8 cellular contexts compared by ENCODE assay signal in the genomic region with DNA sequence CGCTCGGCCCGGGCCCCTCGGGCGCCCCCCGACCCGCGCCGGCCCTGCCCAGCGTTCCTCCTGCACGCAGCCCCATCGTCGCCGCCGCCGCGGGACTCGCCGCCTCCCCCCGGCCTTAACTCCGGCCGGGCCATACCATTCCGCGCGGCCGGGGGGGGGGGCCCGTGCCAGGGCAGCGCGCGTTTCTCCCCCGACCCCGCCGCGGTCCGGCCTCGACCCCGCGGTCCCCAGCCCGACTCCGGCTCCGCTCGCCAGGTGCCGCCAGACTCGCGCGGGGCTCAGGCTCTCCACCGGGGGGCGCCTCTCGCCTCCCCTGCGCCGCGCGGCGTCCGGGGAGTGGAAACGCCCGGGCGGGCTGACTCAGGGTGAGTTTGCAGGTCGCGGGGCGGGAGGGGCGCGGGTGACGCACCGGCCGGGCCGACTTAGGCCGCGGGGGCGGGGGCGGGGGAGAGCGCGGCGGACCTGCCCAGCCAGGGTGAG. TPM values are rescaled to one million over a fixed set of nuclear protein-coding genes. Genes with fewer than 3 reads are reported as not detected.
DNase-seq lines count a peak whose midpoint lies in the region; ATAC-seq and TF ChIP-seq lines count a peak whose summit lies in the region.

Gene SRXN1, minus strand, starts transcription at position 91 of the 480 bp plus-strand sequence. Its CDS starts 15 bp downstream, at position 76.

- H3K4me1 Mint-ChIP-seq in activated T-helper 2 cell treated with anti-CD3 and anti-CD28 coated beads, Interferon-gamma antibody, Interleukin-2, Interleukin-4, amounts not matched to agents 10 μg/mL and 5 μg/mL and 100 μg/mL, durations not matched to agents 14 hours and 24 hours and 36 hours (ENCODE audit: low read depth): peaks cover 27% of the 10 kb centered on the region
- peaks cover 59% of the 10 kb centered on the region for H3K4me1 Mint-ChIP-seq in nephron progenitor cell
- peaks cover 33% of the 10 kb centered on the region for H3K4me1 Mint-ChIP-seq in stimulated activated naive CD8-positive, alpha-beta T cell treated with anti-CD3 and anti-CD28 coated beads, Interleukin-15, Interleukin-2, amounts not matched to agents 100 ng/mL and 50 ng/mL, for 24 hours (ENCODE audit: low read depth)

- peaks cover 33% of the 10 kb centered on the region for H3K36me3 Mint-ChIP-seq in activated T-helper 2 cell treated with anti-CD3 and anti-CD28 coated beads, Interferon-gamma antibody, Interleukin-2, Interleukin-4, amounts not matched to agents 10 μg/mL and 5 μg/mL and 100 μg/mL, durations not matched to agents 14 hours and 24 hours and 36 hours (ENCODE audit: low read depth)
- H3K36me3 Mint-ChIP-seq in nephron progenitor cell (ENCODE audit: low read depth): peaks cover 29% of the 10 kb centered on the region
- peaks cover 25% of the 10 kb centered on the region for H3K36me3 Mint-ChIP-seq in stimulated activated naive CD8-positive, alpha-beta T cell treated with anti-CD3 and anti-CD28 coated beads, Interleukin-15, Interleukin-2, amounts not matched to agents 100 ng/mL and 50 ng/mL, for 24 hours (ENCODE audit: low read depth)

- peak within 1 kb of the TSS; percentile 85 for H3K4me3 Mint-ChIP-seq in activated T-helper 2 cell treated with anti-CD3 and anti-CD28 coated beads, Interferon-gamma antibody, Interleukin-2, Interleukin-4, amounts not matched to agents 10 μg/mL and 5 μg/mL and 100 μg/mL, durations not matched to agents 14 hours and 24 hours and 36 hours (ENCODE audit: low read depth)
- peak within 1 kb of the TSS; percentile 83 for H3K4me3 Mint-ChIP-seq in nephron progenitor cell
- peak within 1 kb of the TSS; percentile 89 for H3K4me3 Mint-ChIP-seq in stimulated activated naive CD8-positive, alpha-beta T cell treated with anti-CD3 and anti-CD28 coated beads, Interleukin-15, Interleukin-2, amounts not matched to agents 100 ng/mL and 50 ng/mL, for 24 hours

- H3K4me3 ChIP-seq in fibroblast of pulmonary artery (replicated peaks; ENCODE audit: low read depth, low read length): peak within 1 kb of the TSS; percentile 93

- peaks cover 28% of the 10 kb centered on the region for H3K27me3 Mint-ChIP-seq in activated T-helper 2 cell treated with anti-CD3 and anti-CD28 coated beads, Interferon-gamma antibody, Interleukin-2, Interleukin-4, amounts not matched to agents 10 μg/mL and 5 μg/mL and 100 μg/mL, durations not matched to agents 14 hours and 24 hours and 36 hours (ENCODE audit: low read depth)
- H3K27me3 Mint-ChIP-seq in nephron progenitor cell (ENCODE audit: low read depth, poor library complexity): peaks cover 28% of the 10 kb centered on the region
- peaks cover 34% of the 10 kb centered on the region for H3K27me3 Mint-ChIP-seq in stimulated activated naive CD8-positive, alpha-beta T cell treated with anti-CD3 and anti-CD28 coated beads, Interleukin-15, Interleukin-2, amounts not matched to agents 100 ng/mL and 50 ng/mL, for 24 hours

- ATAC-seq in GM19395 (IDR thresholded peaks at IDR 0.05; ENCODE audit: unreplicated experiment) (peak; percentile 85), HG03565 (IDR thresholded peaks at IDR 0.05; ENCODE audit: unreplicated experiment) (peak; percentile 76)

- TF ChIP-seq CTCF in fibroblast of pulmonary artery (IDR thresholded peaks at IDR 0.05; ENCODE audit: low read length, missing control alignments) (no peak), nephron progenitor cell (IDR thresholded peaks at IDR 0.05) (peak; percentile 49)

- DNase-seq in COR-L47 (lab: John Stamatoyannopoulos, UW): peak; percentile 40
- DNase-seq in RKO (ENCODE audit: low spot score): peak; percentile 97
- peak; percentile 73 for DNase-seq in activated T-helper 2 cell treated with anti-CD3 and anti-CD28 coated beads, Interferon-gamma antibody, Interleukin-2, Interleukin-4, amounts not matched to agents 10 μg/mL and 5 μg/mL and 100 μg/mL, durations not matched to agents 14 hours and 24 hours and 36 hours (ENCODE audit: low spot score)
- DNase-seq in fibroblast of pulmonary artery (ENCODE audit: low read depth): peak; percentile 92
- peak; percentile 91 for DNase-seq in nephron progenitor cell

- intact Hi-C loops in activated T-helper 2 cell treated with anti-CD3 and anti-CD28 coated beads, Interferon-gamma antibody, Interleukin-2, Interleukin-4, amounts not matched to agents 10 μg/mL and 5 μg/mL and 100 μg/mL, durations not matched to agents 14 hours and 24 hours and 36 hours (cut with micrococcal nuclease): loop anchor here (1.0 to 5.0 kb wide), 2 partner anchors 111 to 180 kb away; partner anchors contain the start of genes CSNK2A1 and FAM110A

- H3K27ac Mint-ChIP-seq in activated T-helper 2 cell treated with anti-CD3 and anti-CD28 coated beads, Interferon-gamma antibody, Interleukin-2, Interleukin-4, amounts not matched to agents 10 μg/mL and 5 μg/mL and 100 μg/mL, durations not matched to agents 14 hours and 24 hours and 36 hours: peak within 1 kb of the TSS; percentile 72
- H3K27ac Mint-ChIP-seq in nephron progenitor cell: peak within 1 kb of the TSS; percentile 57
- H3K27ac Mint-ChIP-seq in stimulated activated naive CD8-positive, alpha-beta T cell treated with anti-CD3 and anti-CD28 coated beads, Interleukin-15, Interleukin-2, amounts not matched to agents 100 ng/mL and 50 ng/mL, for 24 hours: peak within 1 kb of the TSS; percentile 84

- H3K9me3 Mint-ChIP-seq in activated T-helper 2 cell treated with anti-CD3 and anti-CD28 coated beads, Interferon-gamma antibody, Interleukin-2, Interleukin-4, amounts not matched to agents 10 μg/mL and 5 μg/mL and 100 μg/mL, durations not matched to agents 14 hours and 24 hours and 36 hours: no peaks in the 10 kb centered on the region
- H3K9me3 Mint-ChIP-seq in nephron progenitor cell: no peaks in the 10 kb centered on the region
- no peaks in the 10 kb centered on the region for H3K9me3 Mint-ChIP-seq in stimulated activated naive CD8-positive, alpha-beta T cell treated with anti-CD3 and anti-CD28 coated beads, Interleukin-15, Interleukin-2, amounts not matched to agents 100 ng/mL and 50 ng/mL, for 24 hours

RNA-seq across cellular contexts. Expression of gene SRXN1, which starts in this region (rescaled TPM):
- total RNA-seq in activated T-helper 2 cell treated with anti-CD3 and anti-CD28 coated beads, Interferon-gamma antibody, Interleukin-2, Interleukin-4, amounts not matched to agents 10 μg/mL and 5 μg/mL and 100 μg/mL, durations not matched to agents 14 hours and 24 hours and 36 hours: 20.0 and 20.4 TPM in 2 replicates

Comparison
In these comparisons a context has a peak if more than half of its experiments do, and no peak if none do; other contexts are left out.
1. Peak in every context shown above with its lines: DNase-seq, ATAC-seq and H3K4me3 ChIP-seq.
2. DNase-seq: peak in every context shown above with its lines; median percentile 97 in RKO; 92 in fibroblast of pulmonary artery; 91 in nephron progenitor cell; 73 in activated T-helper 2 cell treated with anti-CD3 and anti-CD28 coated beads, Interferon-gamma antibody, Interleukin-2, Interleukin-4, amounts not matched to agents 10 μg/mL and 5 μg/mL and 100 μg/mL, durations not matched to agents 14 hours and 24 hours and 36 hours; 40 in COR-L47.